Comparison of ENCODE assay signal across 1 cellular context in genomic region chr6:35634316-35634715, GRCh38.
TF ChIP-seq lines count a peak whose summit lies in the region.

No MANE protein-coding gene starts in this region.

TF ChIP-seq in WTC11, 78 proteins besides CTCF, POLR2A, EP300 and RAD21 (continued from another document):
- TF ChIP-seq ATF2 (CRISPR knock-in tag; IDR thresholded peaks at IDR 0.05; ENCODE audit: borderline replicate concordance, low read depth) (no peak), ELF4 (CRISPR knock-in tag; IDR thresholded peaks at IDR 0.05; ENCODE audit: low read depth) (no peak), EMX1 (CRISPR knock-in tag; IDR thresholded peaks at IDR 0.05) (no peak), MLX (CRISPR knock-in tag; IDR thresholded peaks at IDR 0.05) (no peak), ZBTB43 (CRISPR knock-in tag; IDR thresholded peaks at IDR 0.05) (no peak), NFATC4 (CRISPR knock-in tag; IDR thresholded peaks at IDR 0.05) (no peak), MAX (CRISPR knock-in tag; IDR thresholded peaks at IDR 0.05) (no peak), NR2C2 (CRISPR knock-in tag; IDR thresholded peaks at IDR 0.05) (no peak), NR1H2 (CRISPR knock-in tag; IDR thresholded peaks at IDR 0.05) (no peak), TP53 (CRISPR knock-in tag; IDR thresholded peaks at IDR 0.05) (no peak), ESRRA (CRISPR knock-in tag; IDR thresholded peaks at IDR 0.05; ENCODE audit: borderline replicate concordance) (no peak)
